Comparison of ENCODE assay signal across 13 cellular contexts in genomic region chr15:70794596-70795310, GRCh38. TPM values are rescaled to one million over a fixed set of nuclear protein-coding genes. Genes with fewer than 3 reads are reported as not detected.
A peak's percentile ranks its signal among the peaks of the same experiment; 100 is the strongest.
DNase-seq lines count a peak whose midpoint lies in the region; ATAC-seq and TF ChIP-seq lines count a peak whose summit lies in the region.
"Had no signal": no experiment of that assay in that cellular context is flagged by ENCODE, and none has a peak within 500 bp of the region (broad histone marks: within the 10 kb centered on the region; RNA-seq: fewer than 3 reads in every experiment).

No MANE protein-coding gene starts in this region.

- H3K9me3 ChIP-seq in suprapubic skin: no peaks in the 10 kb centered on the region

- H3K27ac ChIP-seq in suprapubic skin: peak overlapping the region; percentile 78

- TF ChIP-seq CTCF in HFFc6 (IDR thresholded peaks at IDR 0.05) (no peak), astrocyte of the cerebellum (IDR thresholded peaks at IDR 0.05; ENCODE audit: low read depth, low read length, missing control alignments) (no peak), suprapubic skin (IDR thresholded peaks at IDR 0.05) (no peak)

- no peaks in the 10 kb centered on the region for H3K36me3 ChIP-seq in suprapubic skin

- H3K4me3 Mint-ChIP-seq in HFFc6: peak overlapping the region; percentile 81

- TF ChIP-seq EP300 in suprapubic skin (IDR thresholded peaks at IDR 0.05): no peak

- 76% methylated on average over 12 of the region's 12 CpGs for WGBS in suprapubic skin

- H3K4me3 ChIP-seq in astrocyte of the cerebellum (ENCODE audit: low read depth, low read length) (no peak overlapping the region), suprapubic skin (no peak overlapping the region)

- H3K4me1 ChIP-seq in suprapubic skin: peaks cover 9% of the 10 kb centered on the region

- no peak for TF ChIP-seq POLR2A in suprapubic skin (IDR thresholded peaks at IDR 0.05)

- ATAC-seq in HG03135 (IDR thresholded peaks at IDR 0.05; ENCODE audit: unreplicated experiment) (no peak), GM21786 (IDR thresholded peaks at IDR 0.05; ENCODE audit: unreplicated experiment) (no peak)

- no peaks in the 10 kb centered on the region; the same call in 1 of the 2 replicates for H3K9me3 Mint-ChIP-seq in HFFc6

- peak; percentile 28 for DNase-seq in HFFc6
- peak; percentile 73 for DNase-seq in astrocyte of the cerebellum (ENCODE audit: low read depth)
- DNase-seq in islet precursor cell: peak; percentile 73
- DNase-seq in suprapubic skin (ENCODE audit: low spot score in 2 of 2): no peak
- DNase-seq in NCI-H524 treated with DMSO at 0.1 percent for 48 hours (lab: John Stamatoyannopoulos, UW): no peak
- DNase-seq in DMS153 (lab: John Stamatoyannopoulos, UW): no peak
- DNase-seq: cerebellar nuclear complex, COR-L47, hypothalamus, NCI-H2029 treated with DMSO at 0.1 percent for 48 hours had no signal

- H3K27me3 ChIP-seq in suprapubic skin: no peaks in the 10 kb centered on the region

- in situ Hi-C loops in astrocyte of the cerebellum (cut with HindIII; ENCODE audit: low sequenced_read_pairs): no loop called here

- peaks cover 4% of the 10 kb centered on the region for H3K36me3 Mint-ChIP-seq in HFFc6 (ENCODE audit: low read depth)

- peaks cover 97% of the 10 kb centered on the region for H3K4me1 Mint-ChIP-seq in HFFc6 (ENCODE audit: low read depth)

- peak overlapping the region; percentile 100 for H3K27ac Mint-ChIP-seq in HFFc6

- H3K27me3 Mint-ChIP-seq in HFFc6 (ENCODE audit: insufficient read depth): peaks cover under 1% of the 10 kb centered on the region; the same call in 1 of the 2 replicates

RNA-seq across cellular contexts. Expression of gene UACA, which starts 31.4 kb away (rescaled TPM):
- total RNA-seq in HFFc6 (2021; fragmentation: NEBNext Ultra II Directional; extraction: Animal tissue kit (Norgen Biotek cat#: 25700)): 100 to 1,000 TPM; 119 to 309 (median 142) TPM
- total RNA-seq in suprapubic skin: 10 to 100 TPM; 23.4 to 97.8 (median 27.2) TPM
- total RNA-seq: OCI-LY7 had no signal

RNA-seq across cellular contexts. Expression of gene LARP6, which starts 59.2 kb away (rescaled TPM):
- 100 to 1,000 TPM; 105 to 121 (median 115) TPM for total RNA-seq in HFFc6 (2021; fragmentation: NEBNext Ultra II Directional; extraction: Animal tissue kit (Norgen Biotek cat#: 25700))
- total RNA-seq in suprapubic skin: 10 to 100 TPM in 2 of 4 donors, 1 to 10 TPM in 2; 2.4 to 15.0 (median 9.8) TPM
- total RNA-seq: OCI-LY7 had no signal

Comparison
In these comparisons a context has a peak if more than half of its experiments do, and no peak if none do; other contexts are left out.
1. DNase-seq: peak in HFFc6 (single experiment), astrocyte of the cerebellum (single experiment) and islet precursor cell (single experiment); none in suprapubic skin (0 of 2), NCI-H524 treated with DMSO at 0.1 percent for 48 hours (single experiment) and DMS153 (single experiment).
2. RNA of gene LARP6, which starts 59.2 kb away (total RNA-seq): 105 to 121 TPM in HFFc6; 2.4 to 15.0 TPM in suprapubic skin; every median in the first group is over 4 times any median in the second.